ENCODE assay signal across 35 cellular contexts in the genomic region with DNA sequence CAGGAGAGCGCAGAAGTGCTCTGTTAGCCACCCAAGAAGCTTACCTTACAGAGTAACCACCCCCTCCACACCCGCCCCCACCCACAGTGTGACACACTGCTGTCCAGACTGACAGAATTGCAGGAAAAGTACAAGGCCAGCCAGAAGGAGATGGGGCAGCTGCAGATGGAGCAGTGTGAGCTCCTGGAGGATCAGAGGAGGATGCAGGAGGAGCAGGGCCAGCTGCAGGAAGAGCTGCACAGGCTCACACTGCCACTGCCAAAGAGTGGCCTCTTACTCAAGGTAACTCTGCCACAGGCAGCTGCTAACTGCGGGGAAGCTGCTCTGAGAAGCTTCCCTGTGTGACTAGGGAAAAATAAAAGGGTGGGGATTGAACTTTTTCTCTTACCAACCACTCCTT. TPM values are rescaled to one million over a fixed set of nuclear protein-coding genes. Genes with fewer than 3 reads are reported as not detected.
"Had no signal": no experiment of that assay in that cellular context is flagged by ENCODE, and none has a peak within 500 bp of the region (broad histone marks: within the 10 kb centered on the region; RNA-seq: fewer than 3 reads in every experiment).

No MANE protein-coding gene starts in this region.

- ATAC-seq: activated CD8-positive, alpha-beta T cell treated with anti-CD3 and anti-CD28 coated beads for 36 hours; activated naive CD4-positive, alpha-beta T cell treated with anti-CD3 and anti-CD28 coated beads, Interleukin-2, amount 50 U/mL, for 72 hours; activated T-cell treated with anti-CD3 and anti-CD28 coated beads, Interleukin-2, amount 50 U/mL, for 72 hours; activated T-helper 17 cell treated with anti-CD3 and anti-CD28 coated beads, Interleukin-2, amount 50 U/mL, for 72 hours; body of pancreas; Panc1 had no signal

- DNase-seq: activated CD4-positive, alpha-beta T cell treated with anti-CD3 and anti-CD28 coated beads, Interleukin-2, amount 10 ng/mL, durations not matched to agents 24 days and 14 days; activated CD4-positive, alpha-beta T cell treated with anti-CD3 and anti-CD28 coated beads, Interleukin-2, amount 50 U/mL, for 4 hours; activated CD8-positive, alpha-beta T cell treated with anti-CD3 and anti-CD28 coated beads for 36 hours; activated gamma-delta T cell treated with Interleukin-2 at 50 U/mL for 16 hours; activated naive CD4-positive, alpha-beta T cell treated with anti-CD3 and anti-CD28 coated beads for 36 hours; activated T-cell treated with anti-CD3 and anti-CD28 coated beads, Interleukin-2, amount 50 U/mL, for 1 hour; activated T-cell treated with anti-CD3 and anti-CD28 coated beads, Interleukin-2, amount 50 U/mL, for 72 hours; adrenal gland; body of pancreas; Kasumi-1; KG1; MM.1S; NCI-H1092 treated with DMSO at 0.1 percent for 48 hours; NCI-H1417; NCI-H146; NCI-H187; NCI-H2029 treated with DMSO at 0.1 percent for 48 hours; NCI-H2107; NCI-H226; NCI-H446 treated with DMSO at 0.1 percent for 48 hours; NCI-H524; SHP77 treated with DMSO at 0.1 percent for 48 hours; T1000 had no signal

- H3K4me1 ChIP-seq: adrenal gland, breast epithelium had no signal

- H3K9me3 ChIP-seq: adrenal gland, body of pancreas, breast epithelium had no signal

- H3K27ac ChIP-seq: adrenal gland, body of pancreas, breast epithelium had no signal

- H3K27me3 ChIP-seq: adrenal gland, body of pancreas, breast epithelium had no signal

- H3K36me3 ChIP-seq: adrenal gland, breast epithelium had no signal

- H3K4me3 ChIP-seq: adrenal gland, body of pancreas, breast epithelium had no signal

RNA-seq across cellular contexts. Expression of gene FLNC, which starts 20.8 kb away (rescaled TPM):
- total RNA-seq: T-helper 2 cell treated with Interferon-gamma antibody and Interleukin-4, amounts not matched to agents 100 ng/mL and 5 ng/mL, for 36 hours had no signal
- polyA plus RNA-seq: IgD-negative memory B cell had no signal

RNA-seq across cellular contexts. Expression of gene OPN1SW, which starts 33.8 kb away (rescaled TPM):
- total RNA-seq: activated CD4-positive, alpha-beta T cell treated with anti-CD3 and anti-CD28 coated beads, Interleukin-2, amount 10 ng/mL, durations not matched to agents 24 days and 14 days; activated CD8-positive, alpha-beta memory T cell treated with anti-CD3 and anti-CD28 coated beads for 36 hours; activated CD8-positive, alpha-beta T cell treated with anti-CD3 and anti-CD28 coated beads for 36 hours; activated naive CD4-positive, alpha-beta T cell treated with anti-CD3 and anti-CD28 coated beads for 36 hours; activated naive CD4-positive, alpha-beta T cell treated with anti-CD3 and anti-CD28 coated beads, Interleukin-2, amount 50 U/mL, for 72 hours; activated T-cell treated with anti-CD3 and anti-CD28 coated beads, Interleukin-2, amount 50 U/mL, for 72 hours; activated T-helper 17 cell treated with anti-CD3 and anti-CD28 coated beads, Interleukin-2, amount 50 U/mL, for 72 hours; adrenal gland; astrocyte; body of pancreas; breast epithelium; cardiac septum; RPMI7951; SK-MEL-5; T-helper 1 cell treated with Interleukin-12 subunit alpha and Interleukin-12 subunit beta and Interleukin-4 antibody, amounts not matched to agents 30 ng/mL and 1 ng/mL, for 36 hours; T-helper 2 cell treated with Interferon-gamma antibody and Interleukin-4, amounts not matched to agents 100 ng/mL and 5 ng/mL, for 36 hours had no signal
- polyA plus RNA-seq: adrenal gland, IgD-negative memory B cell had no signal
